ENCODE assay signal across 8 cellular contexts in genomic region chr2:170714156-170715061, GRCh38. TPM values are rescaled to one million over a fixed set of nuclear protein-coding genes. Genes with fewer than 3 reads are reported as not detected.
DNase-seq lines count a peak whose midpoint lies in the region; ATAC-seq and TF ChIP-seq lines count a peak whose summit lies in the region.

No MANE protein-coding gene starts in this region.

- peaks cover 22% of the 10 kb centered on the region for H3K4me1 Mint-ChIP-seq in T-helper 1 cell treated with Interleukin-12 subunit alpha and Interleukin-12 subunit beta and Interleukin-4 antibody, amounts not matched to agents 30 μg/mL and 1 μg/mL, for 36 hours (ENCODE audit: low read depth)
- H3K4me1 Mint-ChIP-seq in central memory CD8-positive, alpha-beta T cell: peaks cover 19% of the 10 kb centered on the region
- H3K4me1 Mint-ChIP-seq in memory B cell: peaks cover 9% of the 10 kb centered on the region

- DNase-seq in T-helper 1 cell: no peak
- peak; percentile 64 for DNase-seq in OCI-M1 (lab: John Stamatoyannopoulos, UW)
- DNase-seq in central memory CD8-positive, alpha-beta T cell (ENCODE audit: low spot score in 2 of 2): no peak
- DNase-seq in memory B cell (ENCODE audit: low spot score in 2 of 2): peak in 1 of 2 donors; percentile 10
- peak; percentile 39 to 57 for DNase-seq in uterus
- DNase-seq in NCI-H2107 (lab: John Stamatoyannopoulos, UW): no peak
- DNase-seq in midbrain (lab: John Stamatoyannopoulos, UW): no peak

- H3K4me3 ChIP-seq in uterus: peak overlapping the region; percentile 18 to 37

- H3K27me3 ChIP-seq in uterus: peaks cover 5 to 10% of the 10 kb centered on the region in 2 donors

- H3K27ac ChIP-seq in uterus: peak overlapping the region; percentile 36 to 73

- H3K27me3 Mint-ChIP-seq in T-helper 1 cell treated with Interleukin-12 subunit alpha and Interleukin-12 subunit beta and Interleukin-4 antibody, amounts not matched to agents 30 μg/mL and 1 μg/mL, for 36 hours (ENCODE audit: low read depth): peaks cover 78% of the 10 kb centered on the region
- H3K27me3 Mint-ChIP-seq in central memory CD8-positive, alpha-beta T cell: peaks cover 74% of the 10 kb centered on the region
- H3K27me3 Mint-ChIP-seq in memory B cell: peaks cover 26% of the 10 kb centered on the region

- no peaks in the 10 kb centered on the region for H3K9me3 ChIP-seq in uterus

- H3K4me1 ChIP-seq in uterus: peaks cover 0 to 8% of the 10 kb centered on the region in 2 donors

- intact Hi-C loops in uterus (cut with DNase I; ENCODE audit: low total_unique reads): no loop called here

- H3K27ac Mint-ChIP-seq in T-helper 1 cell treated with Interleukin-12 subunit alpha and Interleukin-12 subunit beta and Interleukin-4 antibody, amounts not matched to agents 30 μg/mL and 1 μg/mL, for 36 hours: peak overlapping the region; percentile 49
- no peak overlapping the region for H3K27ac Mint-ChIP-seq in central memory CD8-positive, alpha-beta T cell (ENCODE audit: low read depth)
- no peak overlapping the region for H3K27ac Mint-ChIP-seq in memory B cell

- no peak for TF ChIP-seq CTCF in uterus (IDR thresholded peaks at IDR 0.05)

- H3K4me3 Mint-ChIP-seq in T-helper 1 cell treated with Interleukin-12 subunit alpha and Interleukin-12 subunit beta and Interleukin-4 antibody, amounts not matched to agents 30 μg/mL and 1 μg/mL, for 36 hours: peak overlapping the region; percentile 79
- H3K4me3 Mint-ChIP-seq in central memory CD8-positive, alpha-beta T cell: peak overlapping the region; percentile 86
- peak overlapping the region; percentile 74 for H3K4me3 Mint-ChIP-seq in memory B cell

- peak; percentile 27 for ATAC-seq in central memory CD8-positive, alpha-beta T cell (replicated peaks; ENCODE audit: extremely low read depth, poor library complexity, severe bottlenecking)
- ATAC-seq in memory B cell (ENCODE audit: low read depth): no peak

- TF ChIP-seq POLR2A in uterus (IDR thresholded peaks at IDR 0.05): peak in 1 of 2 donors; percentile 44

- H3K36me3 Mint-ChIP-seq in T-helper 1 cell treated with Interleukin-12 subunit alpha and Interleukin-12 subunit beta and Interleukin-4 antibody, amounts not matched to agents 30 μg/mL and 1 μg/mL, for 36 hours (ENCODE audit: low read depth): peaks cover 4% of the 10 kb centered on the region
- H3K36me3 Mint-ChIP-seq in central memory CD8-positive, alpha-beta T cell (ENCODE audit: insufficient read depth): peaks cover 11% of the 10 kb centered on the region
- peaks cover 1% of the 10 kb centered on the region for H3K36me3 Mint-ChIP-seq in memory B cell

- no peaks in the 10 kb centered on the region for H3K9me3 Mint-ChIP-seq in T-helper 1 cell treated with Interleukin-12 subunit alpha and Interleukin-12 subunit beta and Interleukin-4 antibody, amounts not matched to agents 30 μg/mL and 1 μg/mL, for 36 hours
- no peaks in the 10 kb centered on the region for H3K9me3 Mint-ChIP-seq in central memory CD8-positive, alpha-beta T cell
- peaks cover 3% of the 10 kb centered on the region for H3K9me3 Mint-ChIP-seq in memory B cell

- no peaks in the 10 kb centered on the region for H3K36me3 ChIP-seq in uterus

RNA-seq across cellular contexts. Expression of gene SP5, which starts 0.7 kb away (rescaled TPM):
- 1 to 10 TPM in 2 of 4 donors, under 1 TPM in 1, not detected in 1; 0.90 to 4.2 (median 1.0) TPM for total RNA-seq in uterus

RNA-seq across cellular contexts. Expression of gene ERICH2, which starts 55.8 kb away (rescaled TPM):
- 1 to 10 TPM in 1 of 4 donors, not detected in 3; 2.2 TPM for total RNA-seq in uterus

Comparison
In these comparisons a context has a peak if more than half of its experiments do, and no peak if none do; other contexts are left out.
1. DNase-seq: peak in OCI-M1 (single experiment) and uterus (2 of 2); none in T-helper 1 cell (0 of 5), central memory CD8-positive, alpha-beta T cell (0 of 2), NCI-H2107 (single experiment) and midbrain (single experiment).
2. Peak in every context shown above with its lines, with median percentiles within 50 percentile points of each other: H3K4me3 Mint-ChIP-seq.